19 cellular contexts compared by ENCODE assay signal in the genomic region with DNA sequence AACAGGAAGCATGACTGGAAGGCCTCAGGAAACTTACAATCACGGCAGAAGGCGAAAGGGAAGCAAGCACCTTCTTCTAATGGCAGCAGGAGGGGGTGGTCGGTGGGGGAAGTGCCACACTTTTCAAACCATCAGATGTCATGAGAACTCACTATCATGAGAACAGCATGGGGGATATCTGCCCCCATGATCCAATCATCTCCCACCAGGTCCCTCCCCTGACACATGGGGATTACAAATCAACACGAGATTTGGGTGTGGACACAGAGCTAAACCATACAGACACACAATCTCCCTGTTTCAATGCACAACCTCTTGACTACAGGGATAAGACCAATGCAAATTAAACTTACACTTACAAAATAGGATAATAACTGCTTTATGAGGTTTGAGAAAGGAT.
A peak's percentile ranks its signal among the peaks of the same experiment; 100 is the strongest.
DNase-seq lines count a peak whose midpoint lies in the region; ATAC-seq and TF ChIP-seq lines count a peak whose summit lies in the region.
"Had no signal": no experiment of that assay in that cellular context is flagged by ENCODE, and none has a peak within 500 bp of the region (broad histone marks: within the 10 kb centered on the region; RNA-seq: fewer than 3 reads in every experiment).

No MANE protein-coding gene starts in this region.

- 68 to 94% methylated on average over 3 to 4 of the region's 4 CpGs for WGBS in endodermal cell (ENCODE audit: insufficient coverage in 1 of 2, insufficient read length in 1 of 2), 2 experiments

- H3K27me3 Mint-ChIP-seq in natural killer cell (ENCODE audit: low read depth in 2 of 2) (no peaks in the 10 kb centered on the region), endothelial cell (ENCODE audit: unreplicated experiment) (no peaks in the 10 kb centered on the region), progenitor cell of endocrine pancreas (no peaks in the 10 kb centered on the region), endodermal cell (ENCODE audit: insufficient read depth) (no peaks in the 10 kb centered on the region)
- no peaks in the 10 kb centered on the region for H3K27me3 Mint-ChIP-seq in natural killer cell treated with Interleukin-12 subunit alpha and Interleukin-12 subunit beta and Interleukin-15 and Interleukin-18, amount 100 ng/mL, for 72 hours
- H3K27me3 Mint-ChIP-seq: CD4-positive, alpha-beta memory T cell had no signal

- no peak overlapping the region for H3K9ac ChIP-seq in endodermal cell (ENCODE audit: extremely low read depth, low read length, poor library complexity, severe bottlenecking)
- H3K9ac ChIP-seq: BLaER1 had no signal

- H3K36me3 Mint-ChIP-seq in natural killer cell (no peaks in the 10 kb centered on the region), endothelial cell (ENCODE audit: low read depth, unreplicated experiment) (no peaks in the 10 kb centered on the region), progenitor cell of endocrine pancreas (ENCODE audit: insufficient read depth) (peaks cover 2% of the 10 kb centered on the region), endodermal cell (ENCODE audit: low read depth) (no peaks in the 10 kb centered on the region)
- H3K36me3 Mint-ChIP-seq in natural killer cell treated with Interleukin-12 subunit alpha and Interleukin-12 subunit beta and Interleukin-15 and Interleukin-18, amount 100 ng/mL, for 72 hours = no peaks in the 10 kb centered on the region

- H3K36me3 ChIP-seq in endodermal cell (ENCODE audit: control insufficient read depth, insufficient read depth, low read length) = no peaks in the 10 kb centered on the region
- H3K36me3 ChIP-seq: BLaER1 had no signal

- H3K9me3 Mint-ChIP-seq in natural killer cell (no peaks in the 10 kb centered on the region), endothelial cell (ENCODE audit: unreplicated experiment) (no peaks in the 10 kb centered on the region), progenitor cell of endocrine pancreas (ENCODE audit: low read depth) (no peaks in the 10 kb centered on the region), endodermal cell (no peaks in the 10 kb centered on the region)
- H3K9me3 Mint-ChIP-seq in natural killer cell treated with Interleukin-12 subunit alpha and Interleukin-12 subunit beta and Interleukin-15 and Interleukin-18, amount 100 ng/mL, for 72 hours = no peaks in the 10 kb centered on the region
- H3K9me3 Mint-ChIP-seq: CD4-positive, alpha-beta memory T cell had no signal

- H3K4me1 Mint-ChIP-seq in natural killer cell (peaks cover 37 to 51% of the 10 kb centered on the region in 2 donors), endothelial cell (ENCODE audit: unreplicated experiment) (peaks cover 8% of the 10 kb centered on the region), progenitor cell of endocrine pancreas (ENCODE audit: low read depth) (peaks cover 4% of the 10 kb centered on the region), endodermal cell (peaks cover 56% of the 10 kb centered on the region)
- peaks cover 28 to 36% of the 10 kb centered on the region in 2 donors for H3K4me1 Mint-ChIP-seq in natural killer cell treated with Interleukin-12 subunit alpha and Interleukin-12 subunit beta and Interleukin-15 and Interleukin-18, amount 100 ng/mL, for 72 hours (ENCODE audit: low read depth in 2 of 2)
- H3K4me1 Mint-ChIP-seq: CD14-positive monocyte had no signal

- intact Hi-C loops in natural killer cell (cut with micrococcal nuclease) = loop anchor here (2.0 kb wide), 1 partner anchor 99 kb away; no protein-coding TSS in a partner anchor

- H3K4me3 Mint-ChIP-seq in natural killer cell = no peak overlapping the region
- H3K4me3 Mint-ChIP-seq in natural killer cell treated with Interleukin-12 subunit alpha and Interleukin-12 subunit beta and Interleukin-15 and Interleukin-18, amount 100 ng/mL, for 72 hours = no peak overlapping the region
- peak overlapping the region; percentile 60 for H3K4me3 Mint-ChIP-seq in endothelial cell (ENCODE audit: unreplicated experiment)
- H3K4me3 Mint-ChIP-seq in progenitor cell of endocrine pancreas (ENCODE audit: low read depth) = no peak overlapping the region
- H3K4me3 Mint-ChIP-seq in endodermal cell = no peak overlapping the region
- H3K4me3 Mint-ChIP-seq: CD14-positive monocyte; CD4-positive, alpha-beta memory T cell had no signal

- no peaks in the 10 kb centered on the region for H3K27me3 ChIP-seq in endodermal cell (ENCODE audit: control insufficient read depth, insufficient read depth, low read length, poor library complexity, severe bottlenecking)
- H3K27me3 ChIP-seq: BLaER1 had no signal

- TF ChIP-seq CTCF in natural killer cell (IDR thresholded peaks at IDR 0.05) = no peak
- no peak for TF ChIP-seq CTCF in endothelial cell (IDR thresholded peaks at IDR 0.05; ENCODE audit: unreplicated experiment)
- no peak for TF ChIP-seq CTCF in progenitor cell of endocrine pancreas (IDR thresholded peaks at IDR 0.05; ENCODE audit: unreplicated experiment)
- TF ChIP-seq CTCF in endodermal cell (conservative IDR thresholded peaks at IDR 0.05) = no peak

- no peak for DNase-seq in natural killer cell
- DNase-seq in natural killer cell treated with Interleukin-12 subunit alpha and Interleukin-12 subunit beta and Interleukin-15 and Interleukin-18, amount 100 ng/mL, for 72 hours (ENCODE audit: low spot score) = no peak
- no peak for DNase-seq in endothelial cell (ENCODE audit: low spot score)
- no peak for DNase-seq in progenitor cell of endocrine pancreas (ENCODE audit: low spot score, unreplicated experiment)
- DNase-seq in endodermal cell = no peak
- DNase-seq in NCI-H510A treated with DMSO at 0.1 percent for 48 hours (lab: John Stamatoyannopoulos, UW) = no peak
- DNase-seq: 8988T; Calu3; CD4-positive, alpha-beta memory T cell; DMS53; DND-41; EL; GOT3; H7; IMR-90 had no signal

- H3K9me3 ChIP-seq in endodermal cell (ENCODE audit: control insufficient read depth, low read length) = no peaks in the 10 kb centered on the region
- H3K9me3 ChIP-seq: BLaER1 had no signal

- ATAC-seq in natural killer cell = no peak
- no peak for ATAC-seq in natural killer cell treated with Interleukin-12 subunit alpha and Interleukin-12 subunit beta and Interleukin-15 and Interleukin-18, amount 100 ng/mL, for 72 hours
- ATAC-seq in GM19023 (IDR thresholded peaks at IDR 0.05; ENCODE audit: unreplicated experiment) = no peak
- ATAC-seq: GM12878 had no signal

- peaks cover 14% of the 10 kb centered on the region for H3K4me1 ChIP-seq in endodermal cell (ENCODE audit: control insufficient read depth, insufficient read depth, low read length)
- H3K4me1 ChIP-seq: BLaER1 had no signal

- no peak overlapping the region for H3K27ac ChIP-seq in endodermal cell (ENCODE audit: low read depth, low read length)
- H3K27ac ChIP-seq: BLaER1 had no signal

- no peak overlapping the region for H3K4me3 ChIP-seq in endodermal cell (ENCODE audit: low read length)
- H3K4me3 ChIP-seq: BLaER1, GM12878 had no signal

- H3K27ac Mint-ChIP-seq in natural killer cell = peak overlapping the region; percentile 36 to 83
- H3K27ac Mint-ChIP-seq in natural killer cell treated with Interleukin-12 subunit alpha and Interleukin-12 subunit beta and Interleukin-15 and Interleukin-18, amount 100 ng/mL, for 72 hours = no peak overlapping the region
- H3K27ac Mint-ChIP-seq in endothelial cell (ENCODE audit: unreplicated experiment) = no peak overlapping the region
- peak overlapping the region; percentile 49 for H3K27ac Mint-ChIP-seq in progenitor cell of endocrine pancreas
- no peak overlapping the region for H3K27ac Mint-ChIP-seq in endodermal cell
- H3K27ac Mint-ChIP-seq: CD14-positive monocyte had no signal

Comparison
In these comparisons a context has a peak if more than half of its experiments do, and no peak if none do; other contexts are left out.
1. H3K27ac Mint-ChIP-seq: peak in natural killer cell (2 of 2) and progenitor cell of endocrine pancreas (single experiment); none in natural killer cell treated with Interleukin-12 subunit alpha and Interleukin-12 subunit beta and Interleukin-15 and Interleukin-18, amount 100 ng/mL, for 72 hours (0 of 2), endothelial cell (single experiment) and endodermal cell (single experiment).